In the genomic region with DNA sequence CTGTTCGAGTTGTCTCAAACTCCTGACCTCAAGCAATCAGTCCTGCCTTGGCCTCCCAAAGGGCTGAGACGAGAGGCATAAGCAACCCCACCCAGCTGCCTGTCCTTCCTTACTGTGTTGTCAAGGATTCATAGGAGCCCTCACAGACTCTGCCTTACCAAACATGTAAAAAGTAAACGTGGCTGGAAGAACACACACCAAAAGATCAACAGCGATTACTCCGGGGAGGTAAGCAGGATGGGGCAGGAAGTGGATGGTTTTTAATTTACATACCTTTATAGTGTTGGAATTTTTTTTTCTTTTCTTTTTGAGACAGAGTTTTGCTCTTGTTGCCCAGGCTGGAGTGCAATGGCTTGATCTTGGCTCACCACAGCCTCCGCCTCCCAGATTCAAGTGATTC, we compare ENCODE assay signal across 22 cellular contexts.
DNase-seq lines count a peak whose midpoint lies in the region; ATAC-seq, FAIRE-seq and TF ChIP-seq lines count a peak whose summit lies in the region.
"Had no signal": no experiment of that assay in that cellular context is flagged by ENCODE, and none has a peak within 500 bp of the region (broad histone marks: within the 10 kb centered on the region; RNA-seq: fewer than 3 reads in every experiment).

No MANE protein-coding gene starts in this region.

- H3K4me3 ChIP-seq in GM12878 (no peak overlapping the region), left ventricle myocardium inferior (no peak overlapping the region)
- H3K4me3 ChIP-seq: BLaER1 had no signal

- H3K36me3 Mint-ChIP-seq in T-helper 1 cell treated with Interleukin-12 subunit alpha and Interleukin-12 subunit beta and Interleukin-4 antibody, amounts not matched to agents 30 μg/mL and 1 μg/mL, for 36 hours (ENCODE audit: low read depth): peaks cover 21% of the 10 kb centered on the region

- 0 out of 2 replicates have a peak overlapping the region, but pooled peaks have one; percentile 17 for H3K27ac ChIP-seq in GM12878 (ENCODE audit: control insufficient read depth, insufficient read depth)
- H3K27ac ChIP-seq in left ventricle myocardium inferior (replicated peaks): no peak overlapping the region
- H3K27ac ChIP-seq: 22Rv1, BLaER1 had no signal

- RAD21 ChIA-PET in GM12878 (lab: Charles Lee; ENCODE audit: unreplicated experiment): interaction anchor here (0.6 to 5.2 kb wide), 20 partner anchors 10 to 174 kb away, joined by 3 to 29 read pairs (median 5); no protein-coding TSS in a partner anchor

- H3K4me1 Mint-ChIP-seq in T-helper 1 cell treated with Interleukin-12 subunit alpha and Interleukin-12 subunit beta and Interleukin-4 antibody, amounts not matched to agents 30 μg/mL and 1 μg/mL, for 36 hours (ENCODE audit: low read depth): peaks cover 30% of the 10 kb centered on the region
- H3K4me1 Mint-ChIP-seq in stimulated activated naive CD8-positive, alpha-beta T cell treated with anti-CD3 and anti-CD28 coated beads, Interleukin-15, amount 100 ng/mL, for 72 hours: peaks cover 31% of the 10 kb centered on the region

- peak overlapping the region; percentile 61 for H3K27ac Mint-ChIP-seq in T-helper 1 cell treated with Interleukin-12 subunit alpha and Interleukin-12 subunit beta and Interleukin-4 antibody, amounts not matched to agents 30 μg/mL and 1 μg/mL, for 36 hours
- H3K27ac Mint-ChIP-seq in stimulated activated naive CD8-positive, alpha-beta T cell treated with anti-CD3 and anti-CD28 coated beads, Interleukin-15, amount 100 ng/mL, for 72 hours: no peak overlapping the region

- CTCF ChIA-PET in GM12878 (lab: Yijun Ruan, JAX): interaction anchor here (1.0 to 4.7 kb wide), 11 partner anchors 10 to 172 kb away, joined by 3 to 30 read pairs (median 5); no protein-coding TSS in a partner anchor

- TF ChIP-seq EP300 in GM12878 (IDR thresholded peaks at IDR 0.05; ENCODE audit: borderline replicate concordance in 1 of 2, control insufficient read depth in 1 of 2, low read depth in 2 of 2, low read length in 2 of 2): no peak

- TF ChIP-seq RAD21 in GM12878 (IDR thresholded peaks at IDR 0.05; ENCODE audit: insufficient read depth, low read depth, low read length): no peak

- no peaks in the 10 kb centered on the region for H3K36me3 ChIP-seq in GM12878 (ENCODE audit: control insufficient read depth in 2 of 2, insufficient read depth in 2 of 2, low read length in 1 of 2)
- H3K36me3 ChIP-seq in left ventricle myocardium inferior: no peaks in the 10 kb centered on the region
- H3K36me3 ChIP-seq: BLaER1 had no signal

- H2AFZ ChIP-seq in GM12878 (ENCODE audit: control insufficient read depth, low read depth, low read length): peak overlapping the region; percentile 28; the same call in 1 of the 2 replicates

- no peaks in the 10 kb centered on the region for H3K27me3 ChIP-seq in GM12878 (replicated peaks in 1 of 2; ENCODE audit: control insufficient read depth in 2 of 2, insufficient read depth in 2 of 2, low read length in 1 of 2)
- no peaks in the 10 kb centered on the region for H3K27me3 ChIP-seq in left ventricle myocardium inferior (ENCODE audit: low read depth)
- H3K27me3 ChIP-seq: BLaER1 had no signal

- 47% methylated on average over 6 of the region's 6 CpGs for WGBS in GM12878 (ENCODE audit: insufficient coverage, insufficient replicate concordance, low lambda C conversion rate, missing lambda C conversion rate)

- no peak for ATAC-seq in stimulated activated naive CD8-positive, alpha-beta T cell treated with anti-CD3 and anti-CD28 coated beads, Interleukin-15, Interleukin-2, amounts not matched to agents 100 U/mL and 50 U/mL, for 24 hours
- no peak for ATAC-seq in stimulated activated naive CD8-positive, alpha-beta T cell treated with anti-CD3 and anti-CD28 coated beads, Interleukin-15, amount 100 ng/mL, for 72 hours
- no peak for ATAC-seq in GM12878
- ATAC-seq: PC-3 had no signal

- no peaks in the 10 kb centered on the region for H3K79me2 ChIP-seq in GM12878 (ENCODE audit: control insufficient read depth, insufficient read depth, low read length)

- no peak for FAIRE-seq in GM12878 (lab: Jason Lieb, UNC)
- no peak for FAIRE-seq in H54 (lab: Jason Lieb, UNC)
- FAIRE-seq: GM18507 had no signal

- H4K20me1 ChIP-seq in GM12878 (ENCODE audit: control insufficient read depth, insufficient read depth): no peaks in the 10 kb centered on the region
- H4K20me1 ChIP-seq: BLaER1 had no signal

- DNase-seq in T-helper 1 cell (no peak), GM12878 (ENCODE audit: low read depth, low spot score) (no peak), left ventricle myocardium inferior (no peak), H54 (ENCODE audit: insufficient read length, low spot score) (no peak)
- peak; percentile 4 for DNase-seq in stimulated activated naive CD8-positive, alpha-beta T cell treated with anti-CD3 and anti-CD28 coated beads, Interleukin-15, Interleukin-2, amounts not matched to agents 100 U/mL and 50 U/mL, for 24 hours
- no peak for DNase-seq in stimulated activated naive CD8-positive, alpha-beta T cell treated with anti-CD3 and anti-CD28 coated beads, Interleukin-15, amount 100 ng/mL, for 72 hours
- DNase-seq in central memory CD4-positive, alpha-beta T cell: no peak
- DNase-seq: ACHN; CD4-positive, alpha-beta memory T cell; GOT3; MM.1S; NCI-H1048; NCI-H1417 treated with DMSO at 0.1 percent for 48 hours; NCI-H187; NCI-H446 treated with DMSO at 0.1 percent for 48 hours; NCI-H526 treated with DMSO at 0.1 percent for 48 hours; PC-3; Right ventricle myocardium superior had no signal

- H3K9me3 ChIP-seq in GM12878 (replicated peaks; ENCODE audit: control insufficient read depth, insufficient read depth, low read length): no peaks in the 10 kb centered on the region; the same call in 2 of the 3 replicates
- H3K9me3 ChIP-seq in left ventricle myocardium inferior (replicated peaks): no peaks in the 10 kb centered on the region
- H3K9me3 ChIP-seq: BLaER1 had no signal

- in situ Hi-C loops in GM12878 (cut with MboI): no loop called here

- no peak for TF ChIP-seq POLR2A in GM12878 (IDR thresholded peaks at IDR 0.05; ENCODE audit: low read depth, low read length)
- TF ChIP-seq POLR2A in H54 (IDR thresholded peaks at IDR 0.05; ENCODE audit: low read depth, low read length): no peak

- BruUV-seq in GM12878 (replicated peaks; lab: Mats Ljungman, UMichigan): no TSS peak

- H3K4me2 ChIP-seq in GM12878 (ENCODE audit: control insufficient read depth, insufficient read depth): peak overlapping the region; percentile 58; the same call in 1 of the 2 replicates

- no peak for TF ChIP-seq CTCF in GM12878 (IDR thresholded peaks at IDR 0.05 in 2 of 3, conservative IDR thresholded peaks at IDR 0.05 in 1 of 3; ENCODE audit: control insufficient read depth in 2 of 3, extremely low read depth in 1 of 3, insufficient read depth in 1 of 3, low read depth in 3 of 3, low read length in 3 of 3)
- TF ChIP-seq CTCF in left ventricle myocardium inferior (IDR thresholded peaks at IDR 0.05; ENCODE audit: borderline replicate concordance): no peak

- peaks cover 12% of the 10 kb centered on the region for H3K27me3 Mint-ChIP-seq in T-helper 1 cell treated with Interleukin-12 subunit alpha and Interleukin-12 subunit beta and Interleukin-4 antibody, amounts not matched to agents 30 μg/mL and 1 μg/mL, for 36 hours (ENCODE audit: low read depth)
- H3K27me3 Mint-ChIP-seq in stimulated activated naive CD8-positive, alpha-beta T cell treated with anti-CD3 and anti-CD28 coated beads, Interleukin-15, amount 100 ng/mL, for 72 hours: no peaks in the 10 kb centered on the region

- SMC1A ChIA-PET in GM12878 (lab: Charles Lee; ENCODE audit: uncharacterized antibody, unreplicated experiment): interaction anchor here (0.7 to 11.4 kb wide), 21 partner anchors 10 to 313 kb away, joined by 3 to 132 read pairs (median 5); no protein-coding TSS in a partner anchor

- POLR2A ChIA-PET in GM12878 (lab: Charles Lee): interaction anchor here (0.6 to 3.6 kb wide), 10 partner anchors 9 to 77 kb away, joined by 3 to 26 read pairs (median 4); a partner anchor contains a TSS

- H3K9me3 Mint-ChIP-seq in T-helper 1 cell treated with Interleukin-12 subunit alpha and Interleukin-12 subunit beta and Interleukin-4 antibody, amounts not matched to agents 30 μg/mL and 1 μg/mL, for 36 hours: peaks cover 15% of the 10 kb centered on the region
- H3K9me3 Mint-ChIP-seq in stimulated activated naive CD8-positive, alpha-beta T cell treated with anti-CD3 and anti-CD28 coated beads, Interleukin-15, amount 100 ng/mL, for 72 hours: no peaks in the 10 kb centered on the region
- H3K9me3 Mint-ChIP-seq: CD4-positive, alpha-beta memory T cell had no signal

- H3K9ac ChIP-seq in GM12878 (ENCODE audit: control insufficient read depth, insufficient read depth, low read length): no peak overlapping the region
- H3K9ac ChIP-seq: BLaER1 had no signal

- intact Hi-C loops in GM12878 (cut with micrococcal nuclease; ENCODE audit: unreplicated experiment) (loop anchor here (5.0 kb wide), 1 partner anchor 35 kb away; no protein-coding TSS in a partner anchor), left ventricle myocardium inferior (cut with micrococcal nuclease) (no loop called here)

- H3K4me3 Mint-ChIP-seq in T-helper 1 cell treated with Interleukin-12 subunit alpha and Interleukin-12 subunit beta and Interleukin-4 antibody, amounts not matched to agents 30 μg/mL and 1 μg/mL, for 36 hours: peak overlapping the region; percentile 28
- peak overlapping the region in 1 of 2 donors; percentile 26 for H3K4me3 Mint-ChIP-seq in stimulated activated naive CD8-positive, alpha-beta T cell treated with anti-CD3 and anti-CD28 coated beads, Interleukin-15, amount 100 ng/mL, for 72 hours

- H3K4me1 ChIP-seq in GM12878 (ENCODE audit: control insufficient read depth, insufficient read depth, low read length): peaks cover 18% of the 10 kb centered on the region
- H3K4me1 ChIP-seq in left ventricle myocardium inferior: no peaks in the 10 kb centered on the region

TF ChIP-seq in GM12878, 131 proteins besides CTCF, POLR2A, EP300 and RAD21 (continues in another document):
- TF ChIP-seq, protein P1, sequence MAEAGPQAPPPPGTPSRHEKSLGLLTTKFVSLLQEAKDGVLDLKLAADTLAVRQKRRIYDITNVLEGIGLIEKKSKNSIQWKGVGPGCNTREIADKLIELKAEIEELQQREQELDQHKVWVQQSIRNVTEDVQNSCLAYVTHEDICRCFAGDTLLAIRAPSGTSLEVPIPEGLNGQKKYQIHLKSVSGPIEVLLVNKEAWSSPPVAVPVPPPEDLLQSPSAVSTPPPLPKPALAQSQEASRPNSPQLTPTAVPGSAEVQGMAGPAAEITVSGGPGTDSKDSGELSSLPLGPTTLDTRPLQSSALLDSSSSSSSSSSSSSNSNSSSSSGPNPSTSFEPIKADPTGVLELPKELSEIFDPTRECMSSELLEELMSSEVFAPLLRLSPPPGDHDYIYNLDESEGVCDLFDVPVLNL (IDR thresholded peaks at IDR 0.05; ENCODE audit: low read depth, low read length): no peak
